Comparison of ENCODE assay signal across 6 cellular contexts in genomic region chr6:51415501-51415900, GRCh38.
"Had no signal": no experiment of that assay in that cellular context is flagged by ENCODE, and none has a peak within 500 bp of the region (broad histone marks: within the 10 kb centered on the region; RNA-seq: fewer than 3 reads in every experiment).

No MANE protein-coding gene starts in this region.

- ATAC-seq: K562 had no signal

- H3K9me3 Mint-ChIP-seq: H9 had no signal

- H3K4me3 ChIP-seq: GM23248, K562 had no signal

- DNase-seq: GM23248, GOT3, H9, HCEC 1CT, IMR-90 had no signal

- H3K4me3 Mint-ChIP-seq: H9 had no signal

- H3K9ac ChIP-seq: GM23248 had no signal

- H3K27ac Mint-ChIP-seq: H9 had no signal

- H3K4me1 Mint-ChIP-seq: H9 had no signal

- H3K27ac ChIP-seq: GM23248 had no signal

- H2AFZ ChIP-seq: GM23248 had no signal
